ENCODE assay signal across 21 cellular contexts in the genomic region with DNA sequence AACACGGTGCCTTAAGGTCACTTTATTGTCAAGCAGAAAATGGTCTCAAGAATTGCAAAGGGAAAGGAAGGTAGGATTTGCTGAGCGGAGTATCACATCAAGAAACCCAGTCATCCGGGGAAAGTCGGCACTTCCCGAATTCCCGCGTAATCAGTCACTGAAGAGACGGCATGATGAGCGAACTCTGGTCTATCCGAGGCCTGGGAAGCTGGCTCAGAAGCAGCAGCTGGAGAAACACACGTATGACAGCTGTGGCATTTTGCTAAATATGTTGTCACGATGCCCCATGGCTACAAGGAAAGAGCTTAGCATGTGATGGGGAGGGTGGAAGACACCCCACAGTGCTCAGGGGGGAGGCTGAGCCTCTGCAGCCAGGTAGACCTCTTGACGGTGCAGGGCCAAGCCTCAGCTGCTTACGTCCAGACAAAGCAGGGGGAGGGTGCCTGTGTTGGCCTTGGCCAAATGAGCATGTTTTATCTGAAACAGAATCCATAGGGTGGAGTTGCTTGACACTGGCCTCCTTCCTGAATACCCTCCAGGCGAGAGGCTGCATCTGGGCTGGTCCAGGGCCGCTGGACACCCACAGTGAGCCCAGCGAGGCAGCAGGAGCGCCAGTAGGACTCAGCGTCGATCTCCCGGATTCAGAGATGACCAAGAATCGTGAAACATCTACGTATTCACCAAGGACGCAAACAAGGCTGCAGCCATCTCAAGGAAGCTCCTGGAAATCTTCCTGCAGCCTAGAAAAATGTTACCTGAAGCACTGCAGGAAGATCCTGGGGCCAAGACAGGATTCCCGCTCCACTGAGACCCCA.
"Had no signal": no experiment of that assay in that cellular context is flagged by ENCODE, and none has a peak within 500 bp of the region (broad histone marks: within the 10 kb centered on the region; RNA-seq: fewer than 3 reads in every experiment).

No MANE protein-coding gene starts in this region.

- H3K9me3 Mint-ChIP-seq: activated CD4-positive, alpha-beta memory T cell treated with anti-CD3 and anti-CD28 coated beads for 36 hours; activated naive CD8-positive, alpha-beta T cell treated with anti-CD3 and anti-CD28 coated beads for 36 hours; activated T-cell treated with anti-CD3 and anti-CD28 coated beads, Interleukin-2, amount 50 U/mL, for 4 hours; central memory CD8-positive, alpha-beta T cell; immature natural killer cell had no signal

- H3K9me3 ChIP-seq: heart left ventricle, pancreas, sigmoid colon, tibial artery, uterus had no signal

- H3K4me3 Mint-ChIP-seq: activated CD4-positive, alpha-beta memory T cell treated with anti-CD3 and anti-CD28 coated beads for 36 hours; activated CD4-positive, alpha-beta T cell treated with anti-CD3 and anti-CD28 coated beads for 36 hours; activated naive CD8-positive, alpha-beta T cell treated with anti-CD3 and anti-CD28 coated beads for 36 hours; activated T-cell treated with anti-CD3 and anti-CD28 coated beads, Interleukin-2, amount 50 U/mL, for 4 hours; brain; central memory CD8-positive, alpha-beta T cell; immature natural killer cell had no signal

- H3K36me3 Mint-ChIP-seq: activated naive CD8-positive, alpha-beta T cell treated with anti-CD3 and anti-CD28 coated beads for 36 hours; brain; immature natural killer cell had no signal

- H3K27me3 ChIP-seq: pancreas, uterus had no signal

- H3K4me1 ChIP-seq: pancreas, sigmoid colon, tibial artery, uterus had no signal

- H3K36me3 ChIP-seq: heart left ventricle, pancreas, sigmoid colon, tibial artery, uterus, WERI-Rb-1 had no signal

- H3K27ac ChIP-seq: heart left ventricle, pancreas, sigmoid colon, tibial artery, uterus, WERI-Rb-1 had no signal

- DNase-seq: activated CD4-positive, alpha-beta memory T cell treated with anti-CD3 and anti-CD28 coated beads for 36 hours; activated CD4-positive, alpha-beta T cell treated with anti-CD3 and anti-CD28 coated beads for 36 hours; activated gamma-delta T cell; activated naive CD8-positive, alpha-beta T cell treated with anti-CD3 and anti-CD28 coated beads for 36 hours; activated T-cell treated with anti-CD3 and anti-CD28 coated beads, Interleukin-2, amount 50 U/mL, for 4 hours; amygdala; cortex of kidney; effector CD8-positive, alpha-beta T cell; foreskin melanocyte; heart left ventricle; immature natural killer cell; left ventricle myocardium superior; mesenchymal stem cell; pancreas; sigmoid colon; tibial artery; uterus; WERI-Rb-1 had no signal

- H3K27me3 Mint-ChIP-seq: brain had no signal

- H3K27ac Mint-ChIP-seq: activated CD4-positive, alpha-beta memory T cell treated with anti-CD3 and anti-CD28 coated beads for 36 hours; activated CD4-positive, alpha-beta T cell treated with anti-CD3 and anti-CD28 coated beads for 36 hours; activated naive CD8-positive, alpha-beta T cell treated with anti-CD3 and anti-CD28 coated beads for 36 hours; immature natural killer cell had no signal

- H3K4me3 ChIP-seq: heart left ventricle, pancreas, sigmoid colon, tibial artery, uterus had no signal

- ATAC-seq: activated CD4-positive, alpha-beta T cell treated with anti-CD3 and anti-CD28 coated beads for 36 hours; activated T-cell treated with anti-CD3 and anti-CD28 coated beads, Interleukin-2, amount 50 U/mL, for 4 hours; heart left ventricle; left ventricle myocardium superior; SK-N-SH treated with all-trans-retinoic acid at 6 μM for 48 hours had no signal
